20 cellular contexts compared by ENCODE assay signal in genomic region chr5:93245226-93245625, GRCh38.
A peak's percentile ranks its signal among the peaks of the same experiment; 100 is the strongest.
DNase-seq lines count a peak whose midpoint lies in the region; ATAC-seq and TF ChIP-seq lines count a peak whose summit lies in the region.
"Had no signal": no experiment of that assay in that cellular context is flagged by ENCODE, and none has a peak within 500 bp of the region (broad histone marks: within the 10 kb centered on the region; RNA-seq: fewer than 3 reads in every experiment).

No MANE protein-coding gene starts in this region.

- no peak overlapping the region for H3K4me3 Mint-ChIP-seq in T-helper 17 cell
- H3K4me3 Mint-ChIP-seq in activated CD4-positive, alpha-beta T cell treated with anti-CD3 and anti-CD28 coated beads, Interleukin-2, amount 10 ng/mL, durations not matched to agents 24 days and 14 days, result no peak overlapping the region
- H3K4me3 Mint-ChIP-seq: CD8-positive, alpha-beta T cell had no signal

- CTCF ChIA-PET in HCT116 (lab: Charles Lee), result no interaction called here
- CTCF ChIA-PET in Panc1 (lab: Charles Lee), result no interaction called here

- H3K4me3 ChIP-seq in HCT116 (replicated peaks in 1 of 2; ENCODE audit: low read depth in 1 of 2, low read length in 2 of 2), result no peak overlapping the region
- no peak overlapping the region for H3K4me3 ChIP-seq in Panc1 (ENCODE audit: low read depth in 2 of 2, low read length in 2 of 2)
- H3K4me3 ChIP-seq in muscle layer of colon (ENCODE audit: low read depth in 1 of 2, low read length in 2 of 2), result no peak overlapping the region
- H3K4me3 ChIP-seq in tibial nerve, result no peak overlapping the region
- H3K4me3 ChIP-seq: A549; BLaER1 treated with 17β-estradiol and CSF1 and Interleukin-3, amounts not matched to agents 10 nM and 100 nM had no signal

- TF ChIP-seq RAD21 in HCT116 (IDR thresholded peaks at IDR 0.05; ENCODE audit: low read depth), result no peak

- H3K4me1 ChIP-seq in HCT116 (ENCODE audit: control insufficient read depth in 1 of 2, insufficient read depth in 2 of 2, low read length in 2 of 2) (peaks cover 16 to 28% of the 10 kb centered on the region in 2 experiments), Panc1 (ENCODE audit: control insufficient read depth, insufficient read depth, low read length) (peaks cover 43% of the 10 kb centered on the region), muscle layer of colon (ENCODE audit: insufficient read depth, low read length) (peaks cover 21% of the 10 kb centered on the region), tibial nerve (peaks cover 0 to 62% (median 11%) of the 10 kb centered on the region in 4 donors)

- 80 to 86% methylated on average over 3 of the region's 3 CpGs for WGBS in tibial nerve, 2 donors

- peak overlapping the region; percentile 58 for H2AFZ ChIP-seq in HCT116 (ENCODE audit: low read depth, low read length, poor library complexity, severe bottlenecking)

- H3K4me1 Mint-ChIP-seq in T-helper 17 cell, result no peaks in the 10 kb centered on the region
- no peaks in the 10 kb centered on the region for H3K4me1 Mint-ChIP-seq in activated CD4-positive, alpha-beta T cell treated with anti-CD3 and anti-CD28 coated beads, Interleukin-2, amount 10 ng/mL, durations not matched to agents 24 days and 14 days

- H3K27me3 ChIP-seq in HCT116 (ENCODE audit: insufficient read depth, low read length) (no peaks in the 10 kb centered on the region), Panc1 (ENCODE audit: control insufficient read depth, insufficient read depth, low read length) (no peaks in the 10 kb centered on the region), muscle layer of colon (ENCODE audit: control insufficient read depth in 1 of 2, insufficient read depth in 2 of 2, low read length in 2 of 2) (no peaks in the 10 kb centered on the region), tibial nerve (no peaks in the 10 kb centered on the region)
- H3K27me3 ChIP-seq: BLaER1 treated with 17β-estradiol and CSF1 and Interleukin-3, amounts not matched to agents 10 nM and 100 nM had no signal

- H3K27ac ChIP-seq in HCT116 (ENCODE audit: low read depth, low read length) (peak overlapping the region; percentile 55; the same call in 1 of the 2 replicates), Panc1 (ENCODE audit: low read length) (peak overlapping the region; percentile 93), muscle layer of colon (ENCODE audit: low read depth, low read length) (peak overlapping the region; percentile 36), tibial nerve (peak overlapping the region; percentile 53 to 93 (median 73))
- H3K27ac ChIP-seq: A549; BLaER1 treated with 17β-estradiol and CSF1 and Interleukin-3, amounts not matched to agents 10 nM and 100 nM; KMS-11; RWPE1 had no signal

- no peaks in the 10 kb centered on the region for H3K79me2 ChIP-seq in HCT116 (ENCODE audit: insufficient read depth, low read length)

- intact Hi-C loops in HCT116 (cut with micrococcal nuclease) (no loop called here), Panc1 (cut with micrococcal nuclease; ENCODE audit: unreplicated experiment) (no loop called here)
- intact Hi-C loops in activated CD4-positive, alpha-beta T cell treated with anti-CD3 and anti-CD28 coated beads, Interleukin-2, amount 10 ng/mL, durations not matched to agents 24 days and 14 days (cut with micrococcal nuclease), result no loop called here

- H3K9me3 Mint-ChIP-seq in activated CD4-positive, alpha-beta T cell treated with anti-CD3 and anti-CD28 coated beads, Interleukin-2, amount 10 ng/mL, durations not matched to agents 24 days and 14 days, result no peaks in the 10 kb centered on the region
- H3K9me3 Mint-ChIP-seq: CD8-positive, alpha-beta T cell had no signal

- DNase-seq in HCT116 (ENCODE audit: low read depth, low spot score), result no peak
- DNase-seq in Panc1 (ENCODE audit: low read depth, low spot score), result no peak
- DNase-seq in tibial nerve (ENCODE audit: low spot score in 2 of 2), result no peak
- no peak for DNase-seq in T-helper 17 cell
- DNase-seq in D341Med (ENCODE audit: low spot score), result no peak
- DNase-seq in activated CD4-positive, alpha-beta T cell treated with anti-CD3 and anti-CD28 coated beads, Interleukin-2, amount 10 ng/mL, durations not matched to agents 24 days and 14 days, result no peak
- DNase-seq: Calu3; CD8-positive, alpha-beta T cell; GOT3; NCI-H1436; NCI-H2029; NCI-H2171; NCI-H526; PC-3; SIG-M5 had no signal

- no peak overlapping the region for H3K4me2 ChIP-seq in HCT116 (ENCODE audit: low read length)
- H3K4me2 ChIP-seq: A549; BLaER1 treated with 17β-estradiol and CSF1 and Interleukin-3, amounts not matched to agents 10 nM and 100 nM; KMS-11 had no signal

- RAD21 ChIA-PET in HCT116 (lab: Charles Lee; ENCODE audit: low non-redundant PET in 1 of 2, low total read pairs in 2 of 2, uncharacterized antibody in 2 of 2, unreplicated experiment in 2 of 2), result no interaction called here

- H3K9ac ChIP-seq in HCT116 (ENCODE audit: low read length) (no peak overlapping the region), muscle layer of colon (ENCODE audit: low read length) (no peak overlapping the region)
- H3K9ac ChIP-seq: BLaER1 treated with 17β-estradiol and CSF1 and Interleukin-3, amounts not matched to agents 10 nM and 100 nM; KMS-11 had no signal

- TF ChIP-seq CTCF in HCT116 (IDR thresholded peaks at IDR 0.05 in 2 of 3, conservative IDR thresholded peaks at IDR 0.05 in 1 of 3; ENCODE audit: borderline replicate concordance in 1 of 3, insufficient read depth in 1 of 3, low read depth in 2 of 3, low read length in 2 of 3) (no peak), Panc1 (IDR thresholded peaks at IDR 0.05) (no peak), tibial nerve (IDR thresholded peaks at IDR 0.05) (no peak)

- TF ChIP-seq POLR2A in HCT116 (IDR thresholded peaks at IDR 0.05; ENCODE audit: borderline replicate concordance, extremely low read depth, insufficient read depth, insufficient read length), result no peak
- no peak for TF ChIP-seq POLR2A in tibial nerve (IDR thresholded peaks at IDR 0.05)

- H3K9me3 ChIP-seq in HCT116 (ENCODE audit: control insufficient read depth in 1 of 2, insufficient read depth in 1 of 2, low read depth in 1 of 2, low read length in 2 of 2), result no peaks in the 10 kb centered on the region
- H3K9me3 ChIP-seq in Panc1 (ENCODE audit: control insufficient read depth, insufficient read depth, low read depth, low read length), result no peaks in the 10 kb centered on the region
- H3K9me3 ChIP-seq in muscle layer of colon (ENCODE audit: low read length), result no peaks in the 10 kb centered on the region
- no peaks in the 10 kb centered on the region for H3K9me3 ChIP-seq in tibial nerve
- no peaks in the 10 kb centered on the region for H3K9me3 ChIP-seq in T-helper 17 cell (ENCODE audit: control insufficient read depth, low read length, poor library complexity, severe bottlenecking)
- H3K9me3 ChIP-seq: A549; BLaER1 treated with 17β-estradiol and CSF1 and Interleukin-3, amounts not matched to agents 10 nM and 100 nM had no signal

- no peaks in the 10 kb centered on the region for H3K36me3 Mint-ChIP-seq in T-helper 17 cell (ENCODE audit: low read depth)
- H3K36me3 Mint-ChIP-seq in activated CD4-positive, alpha-beta T cell treated with anti-CD3 and anti-CD28 coated beads, Interleukin-2, amount 10 ng/mL, durations not matched to agents 24 days and 14 days (ENCODE audit: low read depth), result no peaks in the 10 kb centered on the region
- H3K36me3 Mint-ChIP-seq: CD8-positive, alpha-beta T cell had no signal

- BruUV-seq in HCT116 (replicated peaks; lab: Mats Ljungman, UMichigan), result no TSS peak
- no TSS peak for BruUV-seq in Panc1 (replicated peaks; lab: Mats Ljungman, UMichigan)

- POLR2A ChIA-PET in HCT116 (lab: Charles Lee), result no interaction called here
- POLR2A ChIA-PET in Panc1 (lab: Charles Lee), result no interaction called here

- H3K36me3 ChIP-seq in HCT116 (ENCODE audit: control insufficient read depth in 1 of 2, insufficient read depth in 2 of 2, low read length in 2 of 2) (no peaks in the 10 kb centered on the region), Panc1 (ENCODE audit: control insufficient read depth, insufficient read depth, low read length) (no peaks in the 10 kb centered on the region), muscle layer of colon (ENCODE audit: insufficient read depth, low read length) (no peaks in the 10 kb centered on the region), tibial nerve (no peaks in the 10 kb centered on the region)
- H3K36me3 ChIP-seq: BLaER1 treated with 17β-estradiol and CSF1 and Interleukin-3, amounts not matched to agents 10 nM and 100 nM had no signal

- H4K20me1 ChIP-seq in HCT116 (ENCODE audit: insufficient read depth), result no peaks in the 10 kb centered on the region
- H4K20me1 ChIP-seq: BLaER1 treated with 17β-estradiol and CSF1 and Interleukin-3, amounts not matched to agents 10 nM and 100 nM had no signal

- in situ Hi-C loops in Panc1 (cut with HindIII; ENCODE audit: low pct_unique_long_range_greater_than_20kb, low sequenced_read_pairs), result no loop called here

- no peak for TF ChIP-seq EP300 in tibial nerve (IDR thresholded peaks at IDR 0.05)

- H3K9me2 ChIP-seq in HCT116 (ENCODE audit: insufficient read depth), result no peaks in the 10 kb centered on the region

- H3K27ac Mint-ChIP-seq in T-helper 17 cell, result no peak overlapping the region
- no peak overlapping the region for H3K27ac Mint-ChIP-seq in activated CD4-positive, alpha-beta T cell treated with anti-CD3 and anti-CD28 coated beads, Interleukin-2, amount 10 ng/mL, durations not matched to agents 24 days and 14 days
- H3K27ac Mint-ChIP-seq: CD8-positive, alpha-beta T cell had no signal

- ATAC-seq in HCT116 (no peak), Panc1 (no peak), T-helper 17 cell (no peak)
- ATAC-seq: A549; CD8-positive, alpha-beta T cell; PC-3 had no signal

- no peaks in the 10 kb centered on the region for H3K27me3 Mint-ChIP-seq in T-helper 17 cell
- no peaks in the 10 kb centered on the region for H3K27me3 Mint-ChIP-seq in activated CD4-positive, alpha-beta T cell treated with anti-CD3 and anti-CD28 coated beads, Interleukin-2, amount 10 ng/mL, durations not matched to agents 24 days and 14 days

TF ChIP-seq in HCT116, 20 proteins besides CTCF, POLR2A, EP300 and RAD21 (continues in another document):
- no peak for TF ChIP-seq SIN3A (IDR thresholded peaks at IDR 0.05; ENCODE audit: low read depth)
- no peak for TF ChIP-seq CBX3 (IDR thresholded peaks at IDR 0.05; ENCODE audit: low read depth)

Comparison
In these comparisons a context has a peak if more than half of its experiments do, and no peak if none do; other contexts are left out.
1. H3K27ac ChIP-seq: peak in every context shown above with its lines; median percentile 93 in Panc1; 73 in tibial nerve; 55 in HCT116; 36 in muscle layer of colon.